ENCODE assay signal across 20 cellular contexts in genomic region chr2:139773720-139774277, GRCh38.
DNase-seq lines count a peak whose midpoint lies in the region; ATAC-seq and TF ChIP-seq lines count a peak whose summit lies in the region.
"Had no signal": no experiment of that assay in that cellular context is flagged by ENCODE, and none has a peak within 500 bp of the region (broad histone marks: within the 10 kb centered on the region; RNA-seq: fewer than 3 reads in every experiment).

No MANE protein-coding gene starts in this region.

- TF ChIP-seq CTCF in hepatocyte (IDR thresholded peaks at IDR 0.05; ENCODE audit: poor library complexity), result no peak

- H3K27ac ChIP-seq in hepatocyte, result no peak overlapping the region
- H3K27ac ChIP-seq: BLaER1 treated with 17β-estradiol and CSF1 and Interleukin-3, amounts not matched to agents 10 nM and 100 nM; PC-9; SJSA1 had no signal

- DNase-seq in NCI-H1092 treated with DMSO at 0.1 percent for 48 hours (lab: John Stamatoyannopoulos, UW), result peak; percentile 17
- DNase-seq in NCI-H1092 (lab: John Stamatoyannopoulos, UW), result no peak
- DNase-seq in NCI-H1105 treated with DMSO at 0.1 percent for 48 hours (lab: John Stamatoyannopoulos, UW), result peak; percentile 92
- DNase-seq in NOMO-1 treated with DMSO at 0.1 percent for 48 hours (lab: John Stamatoyannopoulos, UW; ENCODE audit: unreplicated experiment), result no peak
- no peak for DNase-seq in NK-92 treated with Interleukin-12 subunit alpha and Interleukin-12 subunit beta, amount 100 ng/mL, for 24 hours (lab: John Stamatoyannopoulos, UW)
- DNase-seq in hepatocyte (ENCODE audit: low spot score), result no peak
- DNase-seq: 8988T; CD8-positive, alpha-beta memory T cell; HFFc6; MM.1S; NCI-H1436; NCI-H2029 treated with DMSO at 0.1 percent for 48 hours; NCI-H345; PC-9; T-cell; T1000 had no signal

- H3K4me3 ChIP-seq in hepatocyte, result no peak overlapping the region
- H3K4me3 ChIP-seq: BLaER1 treated with 17β-estradiol and CSF1 and Interleukin-3, amounts not matched to agents 10 nM and 100 nM; PC-9; SJSA1 had no signal

- 94% methylated on average over 1 of the region's 1 CpG for WGBS in hepatocyte (ENCODE audit: low lambda C conversion rate, missing lambda C conversion rate)

- H3K79me2 ChIP-seq in hepatocyte, result no peaks in the 10 kb centered on the region

- no peaks in the 10 kb centered on the region for H3K9me2 ChIP-seq in hepatocyte (replicated peaks; ENCODE audit: insufficient read depth)

- H3K9me3 ChIP-seq in hepatocyte (ENCODE audit: low read depth), result no peaks in the 10 kb centered on the region
- H3K9me3 ChIP-seq: SJSA1 had no signal

- ATAC-seq in SK-N-SH treated with all-trans-retinoic acid at 6 μM for 48 hours (peak; percentile 55; the same call in 2 of the 3 replicates), GM18519 (IDR thresholded peaks at IDR 0.05; ENCODE audit: low FRiP score, unreplicated experiment) (no peak)
- ATAC-seq: T-cell had no signal

- H4K20me1 ChIP-seq in hepatocyte (ENCODE audit: insufficient read depth, poor library complexity, severe bottlenecking), result no peaks in the 10 kb centered on the region
- H4K20me1 ChIP-seq: BLaER1 treated with 17β-estradiol and CSF1 and Interleukin-3, amounts not matched to agents 10 nM and 100 nM had no signal

- H3K4me1 ChIP-seq in hepatocyte (ENCODE audit: insufficient read depth), result peaks cover under 1% of the 10 kb centered on the region
- H3K4me1 ChIP-seq: BLaER1 treated with 17β-estradiol and CSF1 and Interleukin-3, amounts not matched to agents 10 nM and 100 nM; SJSA1 had no signal

- H3K27me3 ChIP-seq in hepatocyte, result no peaks in the 10 kb centered on the region
- H3K27me3 ChIP-seq: BLaER1 treated with 17β-estradiol and CSF1 and Interleukin-3, amounts not matched to agents 10 nM and 100 nM; SJSA1 had no signal

- H3K36me3 ChIP-seq in hepatocyte (replicated peaks; ENCODE audit: insufficient read depth, low read depth), result no peaks in the 10 kb centered on the region
- H3K36me3 ChIP-seq: BLaER1 treated with 17β-estradiol and CSF1 and Interleukin-3, amounts not matched to agents 10 nM and 100 nM; SJSA1 had no signal

- H3K4me2 ChIP-seq in hepatocyte, result no peak overlapping the region
- H3K4me2 ChIP-seq: BLaER1 treated with 17β-estradiol and CSF1 and Interleukin-3, amounts not matched to agents 10 nM and 100 nM; PC-9 had no signal

- no peak overlapping the region for H2AFZ ChIP-seq in hepatocyte
- H2AFZ ChIP-seq: PC-9 had no signal

TF ChIP-seq in SK-N-SH treated with all-trans-retinoic acid at 6 μM for 48 hours, 23 proteins besides CTCF, POLR2A, EP300 and RAD21 (continues in another document):
- TF ChIP-seq ZNF8 (CRISPR knock-in tag; IDR thresholded peaks at IDR 0.05) (peak; percentile 66; the same call in 1 of the 2 replicates), ZNF70 (CRISPR knock-in tag; IDR thresholded peaks at IDR 0.05) (no peak), TCF4 (CRISPR knock-in tag; IDR thresholded peaks at IDR 0.05; ENCODE audit: borderline replicate concordance) (peak; percentile 96), TSHZ2 (CRISPR knock-in tag; IDR thresholded peaks at IDR 0.05) (peak; percentile 99), CSDC2 (CRISPR knock-in tag; IDR thresholded peaks at IDR 0.05) (no peak), ISL1 (CRISPR knock-in tag; IDR thresholded peaks at IDR 0.05) (peak; percentile 100), BACH2 (CRISPR knock-in tag; IDR thresholded peaks at IDR 0.05; ENCODE audit: borderline replicate concordance) (no peak), CSRNP3 (CRISPR knock-in tag; IDR thresholded peaks at IDR 0.05) (peak; percentile 92), ESRRG (CRISPR knock-in tag; IDR thresholded peaks at IDR 0.05) (peak; percentile 86), SNAI2 (CRISPR knock-in tag; IDR thresholded peaks at IDR 0.05) (no peak), RARB (CRISPR knock-in tag; IDR thresholded peaks at IDR 0.05) (no peak), POU6F1 (CRISPR knock-in tag; IDR thresholded peaks at IDR 0.05; ENCODE audit: borderline replicate concordance, low read depth) (peak; percentile 94; the same call in 1 of the 2 replicates), PPARA (CRISPR knock-in tag; IDR thresholded peaks at IDR 0.05; ENCODE audit: borderline replicate concordance) (no peak), ZC3H10 (CRISPR knock-in tag; IDR thresholded peaks at IDR 0.05) (no peak), GLIS3 (CRISPR knock-in tag; IDR thresholded peaks at IDR 0.05) (peak; percentile 93), OSR1 (CRISPR knock-in tag; IDR thresholded peaks at IDR 0.05) (no peak), PATZ1 (CRISPR knock-in tag; IDR thresholded peaks at IDR 0.05; ENCODE audit: borderline replicate concordance) (no peak; the same call in 1 of the 2 replicates), ARNTL (CRISPR knock-in tag; IDR thresholded peaks at IDR 0.05; ENCODE audit: borderline replicate concordance, low read depth) (no peak), ZFP3 (CRISPR knock-in tag; IDR thresholded peaks at IDR 0.05) (peak; percentile 70)

Comparison
In these comparisons a context has a peak if more than half of its experiments do, and no peak if none do; other contexts are left out.
1. DNase-seq: peak in NCI-H1092 treated with DMSO at 0.1 percent for 48 hours (single experiment) and NCI-H1105 treated with DMSO at 0.1 percent for 48 hours (single experiment); none in NCI-H1092 (single experiment), NOMO-1 treated with DMSO at 0.1 percent for 48 hours (single experiment), NK-92 treated with Interleukin-12 subunit alpha and Interleukin-12 subunit beta, amount 100 ng/mL, for 24 hours (single experiment) and hepatocyte (single experiment).